ENCODE assay signal across 18 cellular contexts in genomic region chr3:38204599-38205471, GRCh38. TPM values are rescaled to one million over a fixed set of nuclear protein-coding genes. Genes with fewer than 3 reads are reported as not detected.
A peak's percentile ranks its signal among the peaks of the same experiment; 100 is the strongest.
DNase-seq lines count a peak whose midpoint lies in the region; ATAC-seq lines count a peak whose summit lies in the region.
"Had no signal": no experiment of that assay in that cellular context is flagged by ENCODE, and none has a peak within 500 bp of the region (broad histone marks: within the 10 kb centered on the region; RNA-seq: fewer than 3 reads in every experiment).

No MANE protein-coding gene starts in this region.

- H2AFZ ChIP-seq in trophoblast cell (ENCODE audit: insufficient read depth, low read length, poor library complexity) = no peak overlapping the region

- H3K4me2 ChIP-seq in trophoblast cell (ENCODE audit: low read length) = no peak overlapping the region

- no peaks in the 10 kb centered on the region for H3K27me3 Mint-ChIP-seq in activated T-helper 2 cell treated with anti-CD3 and anti-CD28 coated beads, Interferon-gamma antibody, Interleukin-2, Interleukin-4, amounts not matched to agents 10 μg/mL and 5 μg/mL and 100 μg/mL, durations not matched to agents 14 hours and 24 hours and 36 hours (ENCODE audit: low read depth)

- no peaks in the 10 kb centered on the region for H3K9me3 ChIP-seq in trophoblast cell (ENCODE audit: insufficient read depth, low read depth, low read length)
- H3K9me3 ChIP-seq: esophagus squamous epithelium, spleen had no signal

- H3K79me1 ChIP-seq in trophoblast cell (ENCODE audit: low read length) = no peaks in the 10 kb centered on the region

- H3K4me1 Mint-ChIP-seq in activated T-helper 2 cell treated with anti-CD3 and anti-CD28 coated beads, Interferon-gamma antibody, Interleukin-2, Interleukin-4, amounts not matched to agents 10 μg/mL and 5 μg/mL and 100 μg/mL, durations not matched to agents 14 hours and 24 hours and 36 hours (ENCODE audit: low read depth) = peaks cover 56% of the 10 kb centered on the region

- no peak overlapping the region for H2BK12ac ChIP-seq in trophoblast cell (ENCODE audit: low read length)

- H3K36me3 Mint-ChIP-seq in activated T-helper 2 cell treated with anti-CD3 and anti-CD28 coated beads, Interferon-gamma antibody, Interleukin-2, Interleukin-4, amounts not matched to agents 10 μg/mL and 5 μg/mL and 100 μg/mL, durations not matched to agents 14 hours and 24 hours and 36 hours (ENCODE audit: low read depth) = peaks cover 60% of the 10 kb centered on the region

- H3K27me3 ChIP-seq in trophoblast cell (ENCODE audit: insufficient read depth, low read length) = no peaks in the 10 kb centered on the region
- H3K27me3 ChIP-seq: esophagus squamous epithelium, spleen had no signal

- no peak overlapping the region for H3K4me3 ChIP-seq in trophoblast cell (ENCODE audit: low read depth, low read length)
- H3K4me3 ChIP-seq: esophagus squamous epithelium had no signal

- no peak overlapping the region for H4K12ac ChIP-seq in trophoblast cell (ENCODE audit: low read depth, low read length)

- H3K9ac ChIP-seq in trophoblast cell (ENCODE audit: low read length) = no peak overlapping the region

- no peak overlapping the region for H2BK5ac ChIP-seq in trophoblast cell (ENCODE audit: low read depth, low read length, poor library complexity)

- ATAC-seq in GM18498 (IDR thresholded peaks at IDR 0.05; ENCODE audit: unreplicated experiment) (peak; percentile 29), HG02610 (IDR thresholded peaks at IDR 0.05; ENCODE audit: unreplicated experiment) (peak; percentile 40)

- no peak for DNase-seq in activated T-helper 2 cell treated with anti-CD3 and anti-CD28 coated beads, Interferon-gamma antibody, Interleukin-2, Interleukin-4, amounts not matched to agents 10 μg/mL and 5 μg/mL and 100 μg/mL, durations not matched to agents 14 hours and 24 hours and 36 hours (ENCODE audit: low spot score)
- DNase-seq in trophoblast cell = no peak
- no peak for DNase-seq in NCI-H1105 treated with DMSO at 0.1 percent for 48 hours (lab: John Stamatoyannopoulos, UW)
- no peak for DNase-seq in stimulated activated CD4-positive, alpha-beta T cell treated with anti-CD3 and anti-CD28 coated beads, Interleukin-4, amount 100 ng/mL, for 24 hours
- DNase-seq in NCI-H526 treated with DMSO at 0.1 percent for 48 hours (lab: John Stamatoyannopoulos, UW) = no peak
- DNase-seq: activated gamma-delta T cell; aorta; cerebellar nuclear complex; COR-L47; effector CD8-positive, alpha-beta T cell; esophagus squamous epithelium; GOT3; left ventricle myocardium superior; NCI-H1436; NCI-H524 treated with DMSO at 0.1 percent for 48 hours; spleen had no signal

- no peak overlapping the region for H3K23ac ChIP-seq in trophoblast cell (ENCODE audit: low read length)

- H2AK5ac ChIP-seq in trophoblast cell (ENCODE audit: low read length) = no peak overlapping the region

- peaks cover 2% of the 10 kb centered on the region for H3K79me2 ChIP-seq in trophoblast cell (ENCODE audit: control insufficient read depth, insufficient read depth, low read length, poor library complexity)

- no peak overlapping the region for H3K27ac ChIP-seq in trophoblast cell (ENCODE audit: low read depth, low read length)
- H3K27ac ChIP-seq: esophagus squamous epithelium had no signal

- H2BK120ac ChIP-seq in trophoblast cell (ENCODE audit: insufficient read depth, low read length, poor library complexity) = no peak overlapping the region

- no peaks in the 10 kb centered on the region for H3K4me1 ChIP-seq in trophoblast cell (ENCODE audit: control insufficient read depth in 1 of 2, insufficient read depth in 2 of 2, low read length in 2 of 2)
- H3K4me1 ChIP-seq: esophagus squamous epithelium had no signal

- H3K4me3 Mint-ChIP-seq in activated T-helper 2 cell treated with anti-CD3 and anti-CD28 coated beads, Interferon-gamma antibody, Interleukin-2, Interleukin-4, amounts not matched to agents 10 μg/mL and 5 μg/mL and 100 μg/mL, durations not matched to agents 14 hours and 24 hours and 36 hours (ENCODE audit: low read depth) = peak overlapping the region; percentile 14

- peaks cover 1 to 6% of the 10 kb centered on the region in 2 experiments for H3K36me3 ChIP-seq in trophoblast cell (ENCODE audit: control insufficient read depth in 1 of 2, insufficient read depth in 2 of 2, low read length in 2 of 2)

- no peak overlapping the region for H3K14ac ChIP-seq in trophoblast cell (ENCODE audit: low read length)

- H3K4ac ChIP-seq in trophoblast cell (ENCODE audit: low read depth, low read length) = no peak overlapping the region

- H4K8ac ChIP-seq in trophoblast cell (ENCODE audit: low read depth, low read length) = no peak overlapping the region

- no CpG with 5 or more reads among the region's 4 CpGs for WGBS in trophoblast cell (ENCODE audit: extremely low coverage, insufficient coverage, insufficient read length)

- peak overlapping the region; percentile 80 for H3K27ac Mint-ChIP-seq in activated T-helper 2 cell treated with anti-CD3 and anti-CD28 coated beads, Interferon-gamma antibody, Interleukin-2, Interleukin-4, amounts not matched to agents 10 μg/mL and 5 μg/mL and 100 μg/mL, durations not matched to agents 14 hours and 24 hours and 36 hours

- H3K18ac ChIP-seq in trophoblast cell (ENCODE audit: low read length) = peak overlapping the region; percentile 19

- H4K91ac ChIP-seq in trophoblast cell (ENCODE audit: low read depth, low read length) = no peak overlapping the region

- no peaks in the 10 kb centered on the region for H3K9me3 Mint-ChIP-seq in activated T-helper 2 cell treated with anti-CD3 and anti-CD28 coated beads, Interferon-gamma antibody, Interleukin-2, Interleukin-4, amounts not matched to agents 10 μg/mL and 5 μg/mL and 100 μg/mL, durations not matched to agents 14 hours and 24 hours and 36 hours

- intact Hi-C loops in activated T-helper 2 cell treated with anti-CD3 and anti-CD28 coated beads, Interferon-gamma antibody, Interleukin-2, Interleukin-4, amounts not matched to agents 10 μg/mL and 5 μg/mL and 100 μg/mL, durations not matched to agents 14 hours and 24 hours and 36 hours (cut with micrococcal nuclease) = loop anchor here (1.0 to 5.0 kb wide), 4 partner anchors 15 to 68 kb away; partner anchors contain the start of genes ACAA1 and OXSR1

RNA-seq across cellular contexts. Expression of gene OXSR1, which starts 39.5 kb away (rescaled TPM):
- total RNA-seq in activated T-helper 2 cell treated with anti-CD3 and anti-CD28 coated beads, Interferon-gamma antibody, Interleukin-2, Interleukin-4, amounts not matched to agents 10 μg/mL and 5 μg/mL and 100 μg/mL, durations not matched to agents 14 hours and 24 hours and 36 hours = 62.2 and 65.8 TPM in 2 replicates
- 26.2 and 26.5 TPM in 2 replicates for polyA plus RNA-seq in trophoblast cell (2013)
